14 cellular contexts compared by ENCODE assay signal in the genomic region with DNA sequence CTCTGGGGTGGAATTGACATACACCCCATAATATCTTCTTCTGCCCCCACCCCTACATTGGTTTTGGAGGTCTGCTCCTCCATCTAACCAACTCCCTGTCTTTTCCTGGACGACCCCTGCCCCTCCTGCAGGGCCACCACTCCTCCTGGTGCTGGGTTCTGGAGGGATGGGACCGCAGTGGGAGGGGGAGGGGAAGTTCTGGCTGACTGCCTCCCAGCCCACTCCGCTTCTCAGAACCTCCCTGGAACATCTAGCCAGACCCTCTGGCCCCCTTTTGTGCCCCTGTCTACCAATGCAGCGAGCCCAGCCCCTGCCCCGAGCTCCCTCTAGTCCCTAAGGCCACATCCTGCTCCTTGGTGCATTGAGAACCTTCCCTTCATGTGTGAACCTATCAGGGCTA. TPM values are rescaled to one million over a fixed set of nuclear protein-coding genes. Genes with fewer than 3 reads are reported as not detected.
A peak's percentile ranks its signal among the peaks of the same experiment; 100 is the strongest.
DNase-seq lines count a peak whose midpoint lies in the region; ATAC-seq and TF ChIP-seq lines count a peak whose summit lies in the region.
"Had no signal": no experiment of that assay in that cellular context is flagged by ENCODE, and none has a peak within 500 bp of the region (broad histone marks: within the 10 kb centered on the region; RNA-seq: fewer than 3 reads in every experiment).

No MANE protein-coding gene starts in this region.

- H3K56ac ChIP-seq in IMR-90 (ENCODE audit: extremely low read depth, insufficient read depth, low read length): no peak overlapping the region

- CTCF ChIA-PET in IMR-90 (lab: Yijun Ruan, JAX): no interaction called here

- peak overlapping the region; percentile 32; the same call in 1 of the 2 replicates for H4K91ac ChIP-seq in IMR-90 (ENCODE audit: insufficient read depth, low read depth, low read length)

- H3K4me1 ChIP-seq in CD4-positive, CD25-positive, alpha-beta regulatory T cell (ENCODE audit: control insufficient read depth, insufficient read depth, low read length, poor library complexity, severe bottlenecking): peaks cover 14% of the 10 kb centered on the region
- H3K4me1 ChIP-seq in IMR-90 (ENCODE audit: control insufficient read depth, insufficient read depth, low read length): peaks cover 15% of the 10 kb centered on the region
- H3K4me1 ChIP-seq in duodenal mucosa (ENCODE audit: control insufficient read depth in 1 of 2, insufficient read depth in 2 of 2, low read length in 2 of 2): peaks cover 48 to 53% of the 10 kb centered on the region in 2 donors
- H3K4me1 ChIP-seq: prostate gland had no signal

- no peak for DNase-seq in CD4-positive, CD25-positive, alpha-beta regulatory T cell
- DNase-seq in IMR-90 (no peak), GF-D8 (lab: John Stamatoyannopoulos, UW) (no peak), HT-29 (ENCODE audit: low spot score) (no peak), NCI-H2081 (lab: John Stamatoyannopoulos, UW) (no peak)
- no peak for DNase-seq in natural killer cell treated with Interleukin-12 subunit alpha and Interleukin-12 subunit beta and Interleukin-15 and Interleukin-18, amount 100 ng/mL, for 72 hours (ENCODE audit: low spot score)
- DNase-seq: Karpas-422; NCI-H1930; NK-92 treated with Interleukin-12 subunit alpha and Interleukin-12 subunit beta, amount 100 ng/mL, for 24 hours; stimulated activated CD4-positive, alpha-beta T cell treated with anti-CD3 and anti-CD28 coated beads, Interleukin-4, amount 100 ng/mL, for 4 hours had no signal

- no peak for TF ChIP-seq CTCF in IMR-90 (conservative IDR thresholded peaks at IDR 0.05; ENCODE audit: low read depth, low read length)

- no peaks in the 10 kb centered on the region for H3K9me1 ChIP-seq in IMR-90 (ENCODE audit: insufficient read depth, low read length)

- H3K18ac ChIP-seq in IMR-90 (ENCODE audit: low read depth, low read length): no peak overlapping the region

- H3K9me3 Mint-ChIP-seq in CD4-positive, CD25-positive, alpha-beta regulatory T cell: peaks cover 0 to 5% (median 0%) of the 10 kb centered on the region in 7 donors
- H3K9me3 Mint-ChIP-seq in natural killer cell treated with Interleukin-12 subunit alpha and Interleukin-12 subunit beta and Interleukin-15 and Interleukin-18, amount 100 ng/mL, for 72 hours: no peaks in the 10 kb centered on the region
- H3K9me3 Mint-ChIP-seq: activated naive CD4-positive, alpha-beta T cell treated with anti-CD3 and anti-CD28 coated beads, Interleukin-2, amount 50 U/mL, for 72 hours had no signal

- H4K5ac ChIP-seq in IMR-90 (ENCODE audit: low read depth, low read length): no peak overlapping the region

- H3K9me3 ChIP-seq in CD4-positive, CD25-positive, alpha-beta regulatory T cell (ENCODE audit: control insufficient read depth in 2 of 2, low read length in 2 of 2): no peaks in the 10 kb centered on the region
- H3K9me3 ChIP-seq in IMR-90 (ENCODE audit: control insufficient read depth, insufficient read depth, low read length): no peaks in the 10 kb centered on the region
- no peaks in the 10 kb centered on the region for H3K9me3 ChIP-seq in duodenal mucosa (ENCODE audit: control insufficient read depth in 1 of 2, low read length in 2 of 2)
- H3K9me3 ChIP-seq: prostate gland had no signal

- POLR2A ChIA-PET in IMR-90 (lab: Charles Lee; ENCODE audit: unreplicated experiment): no interaction called here

- H3K23ac ChIP-seq in IMR-90 (ENCODE audit: low read depth, low read length): no peak overlapping the region

- 0 out of 4 replicates have a peak, but pooled peaks cover 0 to 3% of the 10 kb centered on the region in 2 experiments for H3K79me1 ChIP-seq in IMR-90 (ENCODE audit: low read depth in 1 of 2, low read length in 2 of 2)

- no peak overlapping the region for H3K4me2 ChIP-seq in IMR-90 (ENCODE audit: low read depth, low read length)

- WGBS in IMR-90 (ENCODE audit: extremely low coverage in 2 of 2, insufficient read length in 1 of 2), 2 experiments: no CpG with 5 or more reads among the region's 5 CpGs

- no peak overlapping the region for H2BK20ac ChIP-seq in IMR-90 (ENCODE audit: low read depth, low read length)

- peak overlapping the region; percentile 89 for H2AK9ac ChIP-seq in IMR-90 (replicated peaks; ENCODE audit: low read depth, low read length, poor library complexity)

- H2BK120ac ChIP-seq in IMR-90 (ENCODE audit: low read depth, low read length): no peak overlapping the region

- H2BK5ac ChIP-seq in IMR-90 (ENCODE audit: low read depth, low read length, poor library complexity, severe bottlenecking): no peak overlapping the region

- no peak overlapping the region for H3K4me3 ChIP-seq in CD4-positive, CD25-positive, alpha-beta regulatory T cell (ENCODE audit: low read depth, low read length)
- H3K4me3 ChIP-seq in IMR-90 (ENCODE audit: insufficient read depth, low read depth, low read length): no peak overlapping the region
- peak overlapping the region; percentile 78 to 79 for H3K4me3 ChIP-seq in duodenal mucosa (ENCODE audit: low read depth in 1 of 2, low read length in 2 of 2)
- H3K4me3 ChIP-seq: prostate gland had no signal

- no peak overlapping the region for H3K27ac Mint-ChIP-seq in CD4-positive, CD25-positive, alpha-beta regulatory T cell
- peak overlapping the region in 1 of 2 donors; percentile 18 for H3K27ac Mint-ChIP-seq in natural killer cell treated with Interleukin-12 subunit alpha and Interleukin-12 subunit beta and Interleukin-15 and Interleukin-18, amount 100 ng/mL, for 72 hours
- H3K27ac Mint-ChIP-seq: activated naive CD4-positive, alpha-beta T cell treated with anti-CD3 and anti-CD28 coated beads, Interleukin-2, amount 50 U/mL, for 72 hours had no signal

- H3K9ac ChIP-seq in IMR-90 (ENCODE audit: low read depth, low read length) (no peak overlapping the region), duodenal mucosa (ENCODE audit: low read depth in 1 of 2, low read length in 2 of 2) (peak overlapping the region; percentile 86 to 94)

- no peak for TF ChIP-seq RAD21 in IMR-90 (IDR thresholded peaks at IDR 0.05; ENCODE audit: low read length)

- H3K36me3 ChIP-seq in CD4-positive, CD25-positive, alpha-beta regulatory T cell (ENCODE audit: control insufficient read depth, insufficient read depth, low read length): no peaks in the 10 kb centered on the region
- no peaks in the 10 kb centered on the region for H3K36me3 ChIP-seq in IMR-90 (ENCODE audit: control insufficient read depth, insufficient read depth, low read length)
- peaks cover 0 to 2% of the 10 kb centered on the region in 2 donors for H3K36me3 ChIP-seq in duodenal mucosa (ENCODE audit: control insufficient read depth in 1 of 2, insufficient read depth in 2 of 2, low read length in 2 of 2)
- H3K36me3 ChIP-seq: prostate gland had no signal

- H3K27ac ChIP-seq in CD4-positive, CD25-positive, alpha-beta regulatory T cell (ENCODE audit: insufficient read depth, low read length, poor library complexity, severe bottlenecking): no peak overlapping the region
- H3K27ac ChIP-seq in IMR-90 (ENCODE audit: insufficient read depth, low read length): no peak overlapping the region
- H3K27ac ChIP-seq in duodenal mucosa (ENCODE audit: low read depth, low read length): peak overlapping the region; percentile 54
- H3K27ac ChIP-seq: prostate gland had no signal

- no peak for TF ChIP-seq POLR2A in IMR-90 (IDR thresholded peaks at IDR 0.05; ENCODE audit: low read depth, low read length)

- dilution Hi-C loops in IMR-90 (cut with HindIII; ENCODE audit: low sequenced_read_pairs, unreplicated experiment): no loop called here

- no peak overlapping the region; the same call in 1 of the 2 replicates for H3K4ac ChIP-seq in IMR-90 (ENCODE audit: low read depth, low read length)

- H3K36me3 Mint-ChIP-seq in CD4-positive, CD25-positive, alpha-beta regulatory T cell: peaks cover 3% of the 10 kb centered on the region
- H3K36me3 Mint-ChIP-seq in natural killer cell treated with Interleukin-12 subunit alpha and Interleukin-12 subunit beta and Interleukin-15 and Interleukin-18, amount 100 ng/mL, for 72 hours: no peaks in the 10 kb centered on the region
- H3K36me3 Mint-ChIP-seq: activated naive CD4-positive, alpha-beta T cell treated with anti-CD3 and anti-CD28 coated beads, Interleukin-2, amount 50 U/mL, for 72 hours had no signal

- H2BK15ac ChIP-seq in IMR-90 (ENCODE audit: low read depth, low read length): no peak overlapping the region

- peak overlapping the region in 1 of 2 experiments; percentile 29; a peak in 1 of 4 replicates for H4K8ac ChIP-seq in IMR-90 (ENCODE audit: low read depth in 2 of 2, low read length in 2 of 2)

- no peak overlapping the region for H2AFZ ChIP-seq in IMR-90 (replicated peaks; ENCODE audit: low read length, poor library complexity)

- no TSS peak for BruUV-seq in IMR-90 (replicated peaks; lab: Mats Ljungman, UMichigan)

- ATAC-seq in CD4-positive, CD25-positive, alpha-beta regulatory T cell (ENCODE audit: low read depth in 2 of 2): no peak
- ATAC-seq in IMR-90 (ENCODE audit: low read depth) (no peak), HG02623 (IDR thresholded peaks at IDR 0.05; ENCODE audit: unreplicated experiment) (no peak)
- ATAC-seq in natural killer cell treated with Interleukin-12 subunit alpha and Interleukin-12 subunit beta and Interleukin-15 and Interleukin-18, amount 100 ng/mL, for 72 hours: no peak
- ATAC-seq: activated naive CD4-positive, alpha-beta T cell treated with anti-CD3 and anti-CD28 coated beads, Interleukin-2, amount 50 U/mL, for 72 hours had no signal

- intact Hi-C loops in IMR-90 (cut with micrococcal nuclease): no loop called here

- no peak overlapping the region for H2AK5ac ChIP-seq in IMR-90 (ENCODE audit: low read depth, low read length)

- no peak overlapping the region for H3K14ac ChIP-seq in IMR-90 (replicated peaks; ENCODE audit: low read depth, low read length)

- peaks cover 0 to 22% (median 8%) of the 10 kb centered on the region in 4 donors for H3K4me1 Mint-ChIP-seq in CD4-positive, CD25-positive, alpha-beta regulatory T cell
- peaks cover 29 to 37% of the 10 kb centered on the region in 2 donors for H3K4me1 Mint-ChIP-seq in natural killer cell treated with Interleukin-12 subunit alpha and Interleukin-12 subunit beta and Interleukin-15 and Interleukin-18, amount 100 ng/mL, for 72 hours (ENCODE audit: low read depth in 2 of 2)

- in situ Hi-C loops in IMR-90 (cut with MboI; ENCODE audit: low sequenced_read_pairs): no loop called here

- H3K27me3 Mint-ChIP-seq in CD4-positive, CD25-positive, alpha-beta regulatory T cell: peaks cover 31% of the 10 kb centered on the region
- H3K27me3 Mint-ChIP-seq in natural killer cell treated with Interleukin-12 subunit alpha and Interleukin-12 subunit beta and Interleukin-15 and Interleukin-18, amount 100 ng/mL, for 72 hours: peaks cover 8% of the 10 kb centered on the region in 2 donors

- H3K27me3 ChIP-seq in CD4-positive, CD25-positive, alpha-beta regulatory T cell (ENCODE audit: control insufficient read depth, insufficient read depth, low read length): peaks cover 9% of the 10 kb centered on the region
- H3K27me3 ChIP-seq in IMR-90 (ENCODE audit: control insufficient read depth, insufficient read depth, low read length): peaks cover 3% of the 10 kb centered on the region; the same call in 1 of the 2 replicates
- H3K27me3 ChIP-seq in duodenal mucosa (ENCODE audit: control insufficient read depth in 1 of 2, insufficient read depth in 2 of 2, low read length in 2 of 2): peaks cover 0 to 3% of the 10 kb centered on the region in 2 donors

- peak overlapping the region; percentile 72 to 82 (median 77) for H3K4me3 Mint-ChIP-seq in CD4-positive, CD25-positive, alpha-beta regulatory T cell
- H3K4me3 Mint-ChIP-seq in natural killer cell treated with Interleukin-12 subunit alpha and Interleukin-12 subunit beta and Interleukin-15 and Interleukin-18, amount 100 ng/mL, for 72 hours: peak overlapping the region; percentile 82

- H4K20me1 ChIP-seq in IMR-90 (ENCODE audit: insufficient read depth, low read length): no peaks in the 10 kb centered on the region

RNA-seq across cellular contexts. Expression of gene MYRF, which starts 1.2 kb away (rescaled TPM):
- total RNA-seq in CD4-positive, CD25-positive, alpha-beta regulatory T cell: 0.30 TPM
- under 1 TPM in 2 of 4 donors, not detected in 2; 0.20 to 0.74 TPM for polyA plus RNA-seq in CD4-positive, CD25-positive, alpha-beta regulatory T cell
- 1.6 and 1.7 TPM in 2 replicates for total RNA-seq in IMR-90 (2012; rRNA removed)
- polyA plus RNA-seq in IMR-90 (2012; rRNA removed): 10.6 and 10.7 TPM in 2 replicates
- polyA plus RNA-seq in IMR-90 (2012; cell fraction: cytosol; rRNA removed): 6.1 and 9.3 TPM in 2 replicates
- 31.2 and 47.2 TPM in 2 replicates for polyA plus RNA-seq in IMR-90 (2012; cell fraction: nucleus; rRNA removed; ENCODE audit: low replicate concordance)
- total RNA-seq in natural killer cell treated with Interleukin-12 subunit alpha and Interleukin-12 subunit beta and Interleukin-15 and Interleukin-18, amount 100 ng/mL, for 72 hours: 1 to 10 TPM; 3.7 to 5.5 TPM
- 70.1 and 105 TPM in 2 replicates for total RNA-seq in HT-29 (2014; rRNA removed; shearing (Covaris generic))

RNA-seq across cellular contexts. Expression of gene TMEM258, which starts 38.7 kb away (rescaled TPM):
- 71.7 TPM for total RNA-seq in CD4-positive, CD25-positive, alpha-beta regulatory T cell
- 100 to 1,000 TPM; 207 to 283 (median 238) TPM for polyA plus RNA-seq in CD4-positive, CD25-positive, alpha-beta regulatory T cell
- total RNA-seq in IMR-90 (2012; rRNA removed): 70.0 and 107 TPM in 2 replicates
- polyA plus RNA-seq in IMR-90 (2012; rRNA removed): 280 and 290 TPM in 2 replicates
- 196 and 200 TPM in 2 replicates for polyA plus RNA-seq in IMR-90 (2012; cell fraction: cytosol; rRNA removed)
- polyA plus RNA-seq in IMR-90 (2012; cell fraction: nucleus; rRNA removed; ENCODE audit: low replicate concordance): 40.4 and 104 TPM in 2 replicates
- total RNA-seq in natural killer cell treated with Interleukin-12 subunit alpha and Interleukin-12 subunit beta and Interleukin-15 and Interleukin-18, amount 100 ng/mL, for 72 hours: 100 to 1,000 TPM; 119 to 133 TPM
- 113 and 120 TPM in 2 replicates for total RNA-seq in HT-29 (2014; rRNA removed; shearing (Covaris generic))

RNA-seq across cellular contexts. Expression of gene FEN1, which starts 39.0 kb away (rescaled TPM):
- 13.2 TPM for total RNA-seq in CD4-positive, CD25-positive, alpha-beta regulatory T cell
- 10 to 100 TPM; 19.4 to 24.5 (median 22.2) TPM for polyA plus RNA-seq in CD4-positive, CD25-positive, alpha-beta regulatory T cell
- total RNA-seq in IMR-90 (2012; rRNA removed): 41.9 and 43.9 TPM in 2 replicates
- 21.3 and 23.0 TPM in 2 replicates for polyA plus RNA-seq in IMR-90 (2012; rRNA removed)
- 15.5 and 18.0 TPM in 2 replicates for polyA plus RNA-seq in IMR-90 (2012; cell fraction: cytosol; rRNA removed)
- polyA plus RNA-seq in IMR-90 (2012; cell fraction: nucleus; rRNA removed; ENCODE audit: low replicate concordance): 6.4 and 7.0 TPM in 2 replicates
- total RNA-seq in natural killer cell treated with Interleukin-12 subunit alpha and Interleukin-12 subunit beta and Interleukin-15 and Interleukin-18, amount 100 ng/mL, for 72 hours: 100 to 1,000 TPM in 1 of 2 donors, 10 to 100 TPM in 1; 75.8 to 155 TPM
- 137 and 147 TPM in 2 replicates for total RNA-seq in HT-29 (2014; rRNA removed; shearing (Covaris generic))

Comparison
In these comparisons a context has a peak if more than half of its experiments do, and no peak if none do; other contexts are left out.
1. H3K4me3 ChIP-seq: peak in duodenal mucosa (2 of 2); none in CD4-positive, CD25-positive, alpha-beta regulatory T cell (single experiment) and IMR-90 (single experiment).
2. RNA of gene MYRF, which starts 1.2 kb away (total RNA-seq): 70.1 to 105 TPM in HT-29; 3.7 to 5.5 TPM in natural killer cell treated with Interleukin-12 subunit alpha and Interleukin-12 subunit beta and Interleukin-15 and Interleukin-18, amount 100 ng/mL, for 72 hours, 1.6 to 1.7 TPM in IMR-90 and 0.30 TPM in CD4-positive, CD25-positive, alpha-beta regulatory T cell (single experiment); every median in the first group is over 10 times any median in the second.